Comparison of ENCODE assay signal across 14 cellular contexts in genomic region chr16:4206680-4207079, GRCh38. TPM values are rescaled to one million over a fixed set of nuclear protein-coding genes. Genes with fewer than 3 reads are reported as not detected.
"Had no signal": no experiment of that assay in that cellular context is flagged by ENCODE, and none has a peak within 500 bp of the region (broad histone marks: within the 10 kb centered on the region; RNA-seq: fewer than 3 reads in every experiment).

No MANE protein-coding gene starts in this region.

- H3K36me3 ChIP-seq: ascending aorta, prostate gland, sigmoid colon had no signal

- H3K4me1 ChIP-seq: ascending aorta, prostate gland, sigmoid colon had no signal

- H3K4me3 Mint-ChIP-seq: endodermal cell, nephron progenitor cell had no signal

- H3K27me3 ChIP-seq: ascending aorta, sigmoid colon had no signal

- DNase-seq: activated CD4-positive, alpha-beta T cell treated with anti-CD3 and anti-CD28 coated beads, Interleukin-2, amount 50 U/mL, for 1 hour; activated T-cell treated with anti-CD3 and anti-CD28 coated beads for 4 hours; endodermal cell; erythroblast; hippocampal formation; mesendoderm; nephron progenitor cell; sigmoid colon; stimulated activated CD4-positive, alpha-beta T cell treated with anti-CD3 and anti-CD28 coated beads, Interleukin-1b, Interleukin-23, amount 100 ng/mL, for 48 hours had no signal

- H3K4me3 ChIP-seq: ascending aorta, prostate gland, sigmoid colon had no signal

- H3K9me3 ChIP-seq: ascending aorta, prostate gland, sigmoid colon had no signal

- H3K27ac ChIP-seq: ascending aorta, prostate gland, sigmoid colon had no signal

- H3K9me3 Mint-ChIP-seq: endodermal cell, nephron progenitor cell had no signal

- H3K27ac Mint-ChIP-seq: endodermal cell, nephron progenitor cell had no signal

RNA-seq across cellular contexts. Expression of gene SRL, which starts 35.2 kb away (rescaled TPM):
- total RNA-seq: bronchial epithelial cell, endodermal cell, osteoblast had no signal
- polyA plus RNA-seq: keratinocyte had no signal
